ENCODE assay signal across 15 cellular contexts in genomic region chr12:10301103-10301502, GRCh38. TPM values are rescaled to one million over a fixed set of nuclear protein-coding genes. Genes with fewer than 3 reads are reported as not detected.
DNase-seq lines count a peak whose midpoint lies in the region; ATAC-seq lines count a peak whose summit lies in the region.
"Had no signal": no experiment of that assay in that cellular context is flagged by ENCODE, and none has a peak within 500 bp of the region (broad histone marks: within the 10 kb centered on the region; RNA-seq: fewer than 3 reads in every experiment).

No MANE protein-coding gene starts in this region.

- no peaks in the 10 kb centered on the region for H3K27me3 ChIP-seq in CD8-positive, alpha-beta memory T cell (ENCODE audit: insufficient read depth, low read length, poor library complexity, severe bottlenecking)

- H3K9me3 Mint-ChIP-seq in CD8-positive, alpha-beta memory T cell: no peaks in the 10 kb centered on the region
- H3K9me3 Mint-ChIP-seq in activated T-helper 2 cell treated with anti-CD3 and anti-CD28 coated beads, Interferon-gamma antibody, Interleukin-2, Interleukin-4, amounts not matched to agents 10 μg/mL and 5 μg/mL and 100 μg/mL, durations not matched to agents 14 hours and 24 hours and 36 hours: peaks cover 20% of the 10 kb centered on the region
- H3K9me3 Mint-ChIP-seq: HFFc6 had no signal

- no peaks in the 10 kb centered on the region for H3K9me3 ChIP-seq in CD8-positive, alpha-beta memory T cell (ENCODE audit: low read length)
- H3K9me3 ChIP-seq in mesodermal cell (ENCODE audit: control insufficient read depth, low read length): peaks cover 7% of the 10 kb centered on the region

- CTCF ChIA-PET in CD8-positive, alpha-beta memory T cell (lab: Charles Lee): interaction anchor here (1.2 kb wide), 1 partner anchor 65 kb away, joined by 4 read pairs; no protein-coding TSS in a partner anchor

- ATAC-seq in GM21619 (IDR thresholded peaks at IDR 0.05; ENCODE audit: unreplicated experiment): no peak

- peaks cover 61 to 89% (median 82%) of the 10 kb centered on the region in 3 donors for H3K4me1 Mint-ChIP-seq in CD8-positive, alpha-beta memory T cell
- H3K4me1 Mint-ChIP-seq in activated T-helper 2 cell treated with anti-CD3 and anti-CD28 coated beads, Interferon-gamma antibody, Interleukin-2, Interleukin-4, amounts not matched to agents 10 μg/mL and 5 μg/mL and 100 μg/mL, durations not matched to agents 14 hours and 24 hours and 36 hours (ENCODE audit: low read depth): peaks cover 59% of the 10 kb centered on the region

- peak overlapping the region in 4 of 7 donors; percentile 4 to 57 (median 46) for H3K4me3 Mint-ChIP-seq in CD8-positive, alpha-beta memory T cell
- H3K4me3 Mint-ChIP-seq in activated T-helper 2 cell treated with anti-CD3 and anti-CD28 coated beads, Interferon-gamma antibody, Interleukin-2, Interleukin-4, amounts not matched to agents 10 μg/mL and 5 μg/mL and 100 μg/mL, durations not matched to agents 14 hours and 24 hours and 36 hours (ENCODE audit: low read depth): no peak overlapping the region
- H3K4me3 Mint-ChIP-seq: HFFc6, type B pancreatic cell had no signal

- peaks cover 0 to 2% (median 0%) of the 10 kb centered on the region in 3 donors for H3K36me3 Mint-ChIP-seq in CD8-positive, alpha-beta memory T cell
- peaks cover 14% of the 10 kb centered on the region for H3K36me3 Mint-ChIP-seq in activated T-helper 2 cell treated with anti-CD3 and anti-CD28 coated beads, Interferon-gamma antibody, Interleukin-2, Interleukin-4, amounts not matched to agents 10 μg/mL and 5 μg/mL and 100 μg/mL, durations not matched to agents 14 hours and 24 hours and 36 hours (ENCODE audit: low read depth)
- H3K36me3 Mint-ChIP-seq: type B pancreatic cell had no signal

- H3K4me3 ChIP-seq in CD8-positive, alpha-beta memory T cell (ENCODE audit: low read length): no peak overlapping the region
- no peak overlapping the region for H3K4me3 ChIP-seq in mesodermal cell (ENCODE audit: extremely low read depth, insufficient read depth, low read length, poor library complexity, severe bottlenecking)

- POLR2A ChIA-PET in CD8-positive, alpha-beta memory T cell (lab: Charles Lee): no interaction called here

- intact Hi-C loops in activated T-helper 2 cell treated with anti-CD3 and anti-CD28 coated beads, Interferon-gamma antibody, Interleukin-2, Interleukin-4, amounts not matched to agents 10 μg/mL and 5 μg/mL and 100 μg/mL, durations not matched to agents 14 hours and 24 hours and 36 hours (cut with micrococcal nuclease): loop anchor here (1.0 to 10.0 kb wide), 8 partner anchors 8 to 1274 kb away; partner anchors contain the start of gene CLEC2B

- H3K27ac ChIP-seq in CD8-positive, alpha-beta memory T cell (ENCODE audit: low read depth, low read length): no peak overlapping the region
- peak overlapping the region; percentile 43 for H3K27ac ChIP-seq in mesodermal cell (ENCODE audit: low read depth, low read length, severe bottlenecking)

- WGBS in mesodermal cell (ENCODE audit: insufficient coverage in 2 of 2), 2 experiments: no CpG with 5 or more reads among the region's 1 CpG

- peak overlapping the region; percentile 17 to 89 (median 82) for H3K27ac Mint-ChIP-seq in CD8-positive, alpha-beta memory T cell
- H3K27ac Mint-ChIP-seq in activated T-helper 2 cell treated with anti-CD3 and anti-CD28 coated beads, Interferon-gamma antibody, Interleukin-2, Interleukin-4, amounts not matched to agents 10 μg/mL and 5 μg/mL and 100 μg/mL, durations not matched to agents 14 hours and 24 hours and 36 hours: peak overlapping the region; percentile 72
- H3K27ac Mint-ChIP-seq: HFFc6, type B pancreatic cell had no signal

- H3K4me1 ChIP-seq in CD8-positive, alpha-beta memory T cell (ENCODE audit: insufficient read depth, low read length): peaks cover 22% of the 10 kb centered on the region
- no peaks in the 10 kb centered on the region for H3K4me1 ChIP-seq in mesodermal cell (ENCODE audit: control insufficient read depth, insufficient read depth, low read length, poor library complexity, severe bottlenecking)

- DNase-seq in CD8-positive, alpha-beta memory T cell: no peak
- peak; percentile 7 for DNase-seq in HK-2 (ENCODE audit: unreplicated experiment)
- no peak for DNase-seq in activated T-helper 2 cell treated with anti-CD3 and anti-CD28 coated beads, Interferon-gamma antibody, Interleukin-2, Interleukin-4, amounts not matched to agents 10 μg/mL and 5 μg/mL and 100 μg/mL, durations not matched to agents 14 hours and 24 hours and 36 hours (ENCODE audit: low spot score)
- DNase-seq in SW 1271 (lab: John Stamatoyannopoulos, UW): no peak
- DNase-seq in NCI-H2081 treated with DMSO at 0.1 percent for 48 hours (lab: John Stamatoyannopoulos, UW): no peak
- no peak for DNase-seq in OCI-M1 (lab: John Stamatoyannopoulos, UW)
- DNase-seq: AML-193, HFFc6, NCI-H1930, NCI-H69, nucleus accumbens, T1000 had no signal

- no peaks in the 10 kb centered on the region for H3K36me3 ChIP-seq in CD8-positive, alpha-beta memory T cell (ENCODE audit: insufficient read depth, low read length)
- H3K36me3 ChIP-seq in mesodermal cell (ENCODE audit: control insufficient read depth, insufficient read depth, low read length): no peaks in the 10 kb centered on the region

- H3K27me3 Mint-ChIP-seq in CD8-positive, alpha-beta memory T cell: no peaks in the 10 kb centered on the region
- no peaks in the 10 kb centered on the region for H3K27me3 Mint-ChIP-seq in activated T-helper 2 cell treated with anti-CD3 and anti-CD28 coated beads, Interferon-gamma antibody, Interleukin-2, Interleukin-4, amounts not matched to agents 10 μg/mL and 5 μg/mL and 100 μg/mL, durations not matched to agents 14 hours and 24 hours and 36 hours (ENCODE audit: low read depth)
- H3K27me3 Mint-ChIP-seq: type B pancreatic cell had no signal

RNA-seq across cellular contexts. Expression of gene KLRD1, which starts 6.6 kb away (rescaled TPM):
- total RNA-seq in CD8-positive, alpha-beta memory T cell: 10 to 100 TPM; 65.4 to 70.1 TPM
- polyA plus RNA-seq in CD8-positive, alpha-beta memory T cell: 177 TPM
- 3.3 and 3.5 TPM in 2 replicates for total RNA-seq in activated T-helper 2 cell treated with anti-CD3 and anti-CD28 coated beads, Interferon-gamma antibody, Interleukin-2, Interleukin-4, amounts not matched to agents 10 μg/mL and 5 μg/mL and 100 μg/mL, durations not matched to agents 14 hours and 24 hours and 36 hours
- polyA plus RNA-seq in mesodermal cell (2013, experiment 1 of 2): 0.26 TPM
- polyA plus RNA-seq in mesodermal cell (2013, experiment 2 of 2): 0.20 TPM

Comparison
In these comparisons a context has a peak if more than half of its experiments do, and no peak if none do; other contexts are left out.
1. RNA of gene KLRD1, which starts 6.6 kb away (total RNA-seq): 65.4 to 70.1 TPM in CD8-positive, alpha-beta memory T cell; 3.3 to 3.5 TPM in activated T-helper 2 cell treated with anti-CD3 and anti-CD28 coated beads, Interferon-gamma antibody, Interleukin-2, Interleukin-4, amounts not matched to agents 10 μg/mL and 5 μg/mL and 100 μg/mL, durations not matched to agents 14 hours and 24 hours and 36 hours; every median in the first group is over 10 times any median in the second.